1 cellular context compared by ENCODE assay signal in genomic region chr9:94259077-94259847, GRCh38.
A peak's percentile ranks its signal among the peaks of the same experiment; 100 is the strongest.
TF ChIP-seq lines count a peak whose summit lies in the region.

TSS of gene ZNF169 (plus strand) at chr9:94259298. CDS start at chr9:94278813, 19,515 bp downstream.

TF ChIP-seq in HepG2, 621 proteins besides CTCF, POLR2A, EP300 and RAD21 (continued from another document and continues in another):
- peak; percentile 66 for TF ChIP-seq ZNF580 (CRISPR knock-in tag; IDR thresholded peaks at IDR 0.05; ENCODE audit: borderline replicate concordance, low read depth)
- no peak for TF ChIP-seq ZNF747 (CRISPR knock-in tag; IDR thresholded peaks at IDR 0.05; ENCODE audit: borderline replicate concordance)
- no peak for TF ChIP-seq RELA (CRISPR knock-in tag; IDR thresholded peaks at IDR 0.05)
- no peak for TF ChIP-seq RNF219 (CRISPR knock-in tag; IDR thresholded peaks at IDR 0.05)
- TF ChIP-seq PHF20 (CRISPR knock-in tag; IDR thresholded peaks at IDR 0.05) = peak; percentile 76; the same call in 1 of the 2 replicates
- no peak for TF ChIP-seq ZNF30 (CRISPR knock-in tag; IDR thresholded peaks at IDR 0.05)
- TF ChIP-seq ZNF510 (CRISPR knock-in tag; IDR thresholded peaks at IDR 0.05; ENCODE audit: low read depth) = no peak
- TF ChIP-seq ZNF619 (CRISPR knock-in tag; IDR thresholded peaks at IDR 0.05) = no peak
- no peak for TF ChIP-seq ARID3A (IDR thresholded peaks at IDR 0.05; ENCODE audit: low read depth, low read length)
- 0 out of 2 replicates have a peak, but pooled peaks have one; percentile 5 for TF ChIP-seq ZMYM2 (CRISPR knock-in tag; IDR thresholded peaks at IDR 0.05)
- peak; percentile 56; the same call in 1 of the 2 replicates for TF ChIP-seq YEATS4 (CRISPR knock-in tag; IDR thresholded peaks at IDR 0.05; ENCODE audit: borderline replicate concordance)
- no peak for TF ChIP-seq PAX8 (CRISPR knock-in tag; IDR thresholded peaks at IDR 0.05; ENCODE audit: borderline replicate concordance)
- peak; percentile 80 for TF ChIP-seq KAT8 (CRISPR knock-in tag; IDR thresholded peaks at IDR 0.05)
- TF ChIP-seq USF2 (IDR thresholded peaks at IDR 0.05; ENCODE audit: low read depth, low read length) = no peak
- TF ChIP-seq USF2 (CRISPR knock-in tag; IDR thresholded peaks at IDR 0.05; ENCODE audit: borderline replicate concordance) = no peak
- TF ChIP-seq ZNF549 (CRISPR knock-in tag; IDR thresholded peaks at IDR 0.05) = no peak
- 0 out of 2 replicates have a peak, but pooled peaks have one; percentile 64 for TF ChIP-seq ZNF33B (CRISPR knock-in tag; IDR thresholded peaks at IDR 0.05)
- TF ChIP-seq MAFF (IDR thresholded peaks at IDR 0.05; ENCODE audit: low read depth, low read length) = no peak
- no peak for TF ChIP-seq E2F1 (CRISPR knock-in tag; IDR thresholded peaks at IDR 0.05)
- no peak for TF ChIP-seq MATR3 (CRISPR knock-in tag; IDR thresholded peaks at IDR 0.05)
- TF ChIP-seq MZF1 (CRISPR knock-in tag; IDR thresholded peaks at IDR 0.05; ENCODE audit: borderline replicate concordance) = no peak
- no peak for TF ChIP-seq CREB3 (CRISPR knock-in tag; IDR thresholded peaks at IDR 0.05)
- TF ChIP-seq DRAP1 (CRISPR knock-in tag; IDR thresholded peaks at IDR 0.05) = peak; percentile 70; the same call in 1 of the 2 replicates
- peak; percentile 66 for TF ChIP-seq KMT2B (CRISPR knock-in tag; IDR thresholded peaks at IDR 0.05)
- TF ChIP-seq TGIF2 (CRISPR knock-in tag; IDR thresholded peaks at IDR 0.05) = no peak
- TF ChIP-seq RARA (CRISPR knock-in tag; IDR thresholded peaks at IDR 0.05) = peak; percentile 19; the same call in 1 of the 2 replicates
- TF ChIP-seq ATF2 (CRISPR knock-in tag; IDR thresholded peaks at IDR 0.05) = 0 out of 2 replicates have a peak, but pooled peaks have one; percentile 26
- TF ChIP-seq HDAC2 (CRISPR knock-in tag; IDR thresholded peaks at IDR 0.05) = peak; percentile 69; the same call in 1 of the 2 replicates
- TF ChIP-seq JUNB (CRISPR knock-in tag; IDR thresholded peaks at IDR 0.05; ENCODE audit: borderline replicate concordance) = no peak
- peak; percentile 66; the same call in 1 of the 2 replicates for TF ChIP-seq YEATS2 (CRISPR knock-in tag; IDR thresholded peaks at IDR 0.05; ENCODE audit: borderline replicate concordance)
- no peak for TF ChIP-seq NR3C1 (CRISPR knock-in tag; IDR thresholded peaks at IDR 0.05)
- TF ChIP-seq JDP2 (CRISPR knock-in tag; IDR thresholded peaks at IDR 0.05; ENCODE audit: borderline replicate concordance) = no peak
- TF ChIP-seq SMC3 (IDR thresholded peaks at IDR 0.05; ENCODE audit: low read length) = no peak
- no peak for TF ChIP-seq CC2D1A (CRISPR knock-in tag; IDR thresholded peaks at IDR 0.05)
- no peak for TF ChIP-seq FOXP1 (IDR thresholded peaks at IDR 0.05)
- no peak for TF ChIP-seq FOXP1 (CRISPR knock-in tag; IDR thresholded peaks at IDR 0.05)
- TF ChIP-seq ZNF777 (CRISPR knock-in tag; IDR thresholded peaks at IDR 0.05) = no peak
- no peak for TF ChIP-seq MBD4 (IDR thresholded peaks at IDR 0.05; ENCODE audit: borderline replicate concordance, low read length)
- 0 out of 2 replicates have a peak, but pooled peaks have one; percentile 70 for TF ChIP-seq HIVEP1 (CRISPR knock-in tag; IDR thresholded peaks at IDR 0.05)
- no peak for TF ChIP-seq FOXM1 (CRISPR knock-in tag; IDR thresholded peaks at IDR 0.05)
- peak; percentile 25; the same call in 1 of the 2 replicates for TF ChIP-seq PITX1 (CRISPR knock-in tag; IDR thresholded peaks at IDR 0.05)
- TF ChIP-seq ZFAT (CRISPR knock-in tag; conservative IDR thresholded peaks at IDR 0.05) = peak; percentile 84; the same call in 1 of the 2 replicates
- TF ChIP-seq MTERF4 (CRISPR knock-in tag; IDR thresholded peaks at IDR 0.05) = 0 out of 2 replicates have a peak, but pooled peaks have one; percentile 27
- TF ChIP-seq HNRNPUL1 (IDR thresholded peaks at IDR 0.05; ENCODE audit: low read depth, low read length) = no peak
- TF ChIP-seq DMTF1 (CRISPR knock-in tag; IDR thresholded peaks at IDR 0.05) = no peak
- TF ChIP-seq TOE1 (CRISPR knock-in tag; IDR thresholded peaks at IDR 0.05) = no peak
- TF ChIP-seq DPF2 (CRISPR knock-in tag; IDR thresholded peaks at IDR 0.05; ENCODE audit: borderline replicate concordance, low read depth) = no peak; the same call in 1 of the 2 replicates
- no peak for TF ChIP-seq ZNF12 (CRISPR knock-in tag; IDR thresholded peaks at IDR 0.05)
- TF ChIP-seq HOXA5 (CRISPR knock-in tag; IDR thresholded peaks at IDR 0.05) = no peak
- TF ChIP-seq SNAPC5 (CRISPR knock-in tag; IDR thresholded peaks at IDR 0.05; ENCODE audit: borderline replicate concordance) = peak; percentile 49; the same call in 1 of the 2 replicates
- TF ChIP-seq ZNF883 (CRISPR knock-in tag; IDR thresholded peaks at IDR 0.05; ENCODE audit: not compliant biosample characterization) = no peak
- TF ChIP-seq POGK (CRISPR knock-in tag; conservative IDR thresholded peaks at IDR 0.05) = no peak
- TF ChIP-seq ZNF260 (CRISPR knock-in tag; IDR thresholded peaks at IDR 0.05; ENCODE audit: borderline replicate concordance, low read depth) = no peak
- TF ChIP-seq AKAP8 (CRISPR knock-in tag; IDR thresholded peaks at IDR 0.05) = no peak
